Comparison of ENCODE assay signal across 1 cellular context in genomic region chr15:55318588-55319494, GRCh38.
TF ChIP-seq lines count a peak whose summit lies in the region.

Gene PIGB (plus strand): TSS chr15:55319222. CDS start chr15:55319251, 29 bp downstream.
Gene PIGBOS1 (minus strand): TSS chr15:55319123. CDS start chr15:55317792, 1,331 bp downstream.

TF ChIP-seq in SK-N-SH, 30 proteins besides CTCF, POLR2A, EP300 and RAD21 (continued from another document):
- TF ChIP-seq MAX (IDR thresholded peaks at IDR 0.05; ENCODE audit: low read depth) (peak; percentile 78), RCOR1 (IDR thresholded peaks at IDR 0.05; ENCODE audit: low read length) (0 out of 2 replicates have a peak, but pooled peaks have one; percentile 30), EZH2phosphoT487 (IDR thresholded peaks at IDR 0.05; ENCODE audit: borderline replicate concordance, low read depth) (no peak), NRF1 (IDR thresholded peaks at IDR 0.05; ENCODE audit: low read depth, low read length) (0 out of 2 replicates have a peak, but pooled peaks have one; percentile 12), TCF12 (IDR thresholded peaks at IDR 0.05) (no peak; the same call in 1 of the 2 replicates), REST (IDR thresholded peaks at IDR 0.05; ENCODE audit: low read depth, low read length) (peak; percentile 71; the same call in 1 of the 2 replicates), IRF3 (IDR thresholded peaks at IDR 0.05; ENCODE audit: low read depth, low read length) (no peak), TEAD4 (IDR thresholded peaks at IDR 0.05; ENCODE audit: borderline replicate concordance, insufficient read depth) (0 out of 2 replicates have a peak, but pooled peaks have one; percentile 18), FOSL2 (IDR thresholded peaks at IDR 0.05; ENCODE audit: borderline replicate concordance, low read depth) (no peak), RXRA (IDR thresholded peaks at IDR 0.05; ENCODE audit: borderline replicate concordance, low read depth) (no peak), SIN3A (IDR thresholded peaks at IDR 0.05; ENCODE audit: borderline replicate concordance, low read depth, low read length) (peak; percentile 92; the same call in 1 of the 2 replicates), YY1 (IDR thresholded peaks at IDR 0.05; ENCODE audit: low read depth) (peak; percentile 57), JUND (IDR thresholded peaks at IDR 0.05) (no peak), GATA2 (CRISPR knock-in tag; IDR thresholded peaks at IDR 0.05) (no peak), USF2 (IDR thresholded peaks at IDR 0.05; ENCODE audit: borderline replicate concordance, low read depth, low read length) (no peak), RFX5 (IDR thresholded peaks at IDR 0.05; ENCODE audit: low read length) (no peak; the same call in 1 of the 2 replicates), USF1 (IDR thresholded peaks at IDR 0.05; ENCODE audit: borderline replicate concordance, low read depth) (no peak), FOXM1 (IDR thresholded peaks at IDR 0.05; ENCODE audit: low read depth) (no peak), SMC3 (IDR thresholded peaks at IDR 0.05; ENCODE audit: low read depth, low read length) (0 out of 2 replicates have a peak, but pooled peaks have one; percentile 18), MXI1 (IDR thresholded peaks at IDR 0.05; ENCODE audit: low read depth, low read length) (peak; percentile 81)
